In the genomic region with DNA sequence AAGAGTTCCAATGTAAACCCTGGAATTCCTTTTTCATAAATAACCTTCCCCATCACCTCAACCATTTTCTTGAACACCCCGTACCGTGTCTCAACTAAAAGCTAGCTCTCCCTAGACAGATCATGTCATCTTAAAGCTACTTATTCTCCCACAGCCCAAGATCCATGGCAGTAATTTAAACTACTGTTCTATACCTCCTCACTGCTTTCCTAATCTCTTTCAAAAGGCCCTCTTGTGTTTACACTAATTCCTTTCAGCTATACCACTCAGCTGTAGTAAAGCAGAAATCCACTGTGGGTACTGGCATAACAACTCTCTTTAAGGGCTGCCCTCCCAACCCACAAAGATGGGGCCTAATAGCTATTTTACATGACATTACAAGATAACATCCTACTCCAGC, we compare ENCODE assay signal across 8 cellular contexts.
"Had no signal": no experiment of that assay in that cellular context is flagged by ENCODE, and none has a peak within 500 bp of the region (broad histone marks: within the 10 kb centered on the region; RNA-seq: fewer than 3 reads in every experiment).

No MANE protein-coding gene starts in this region.

- H3K4me3 Mint-ChIP-seq: HFFc6, IgD-negative memory B cell had no signal

- DNase-seq: GM23248, HFFc6 had no signal

- H3K27ac ChIP-seq: GM23248, HL-60 had no signal

- H3K9me3 ChIP-seq: HAP-1 had no signal

- H3K4me1 ChIP-seq: HAP-1 had no signal

- ATAC-seq: HCT116, HepG2 had no signal

- FAIRE-seq: H1, HepG2 had no signal

- H3K4me3 ChIP-seq: GM23248, HAP-1 had no signal

- H2AFZ ChIP-seq: GM23248 had no signal

- H3K9ac ChIP-seq: GM23248 had no signal

- H3K36me3 ChIP-seq: HAP-1 had no signal

- H3K27ac Mint-ChIP-seq: HFFc6, IgD-negative memory B cell had no signal

- H3K27me3 Mint-ChIP-seq: IgD-negative memory B cell had no signal

- H3K9me3 Mint-ChIP-seq: HFFc6, IgD-negative memory B cell had no signal
